In the genomic region with DNA sequence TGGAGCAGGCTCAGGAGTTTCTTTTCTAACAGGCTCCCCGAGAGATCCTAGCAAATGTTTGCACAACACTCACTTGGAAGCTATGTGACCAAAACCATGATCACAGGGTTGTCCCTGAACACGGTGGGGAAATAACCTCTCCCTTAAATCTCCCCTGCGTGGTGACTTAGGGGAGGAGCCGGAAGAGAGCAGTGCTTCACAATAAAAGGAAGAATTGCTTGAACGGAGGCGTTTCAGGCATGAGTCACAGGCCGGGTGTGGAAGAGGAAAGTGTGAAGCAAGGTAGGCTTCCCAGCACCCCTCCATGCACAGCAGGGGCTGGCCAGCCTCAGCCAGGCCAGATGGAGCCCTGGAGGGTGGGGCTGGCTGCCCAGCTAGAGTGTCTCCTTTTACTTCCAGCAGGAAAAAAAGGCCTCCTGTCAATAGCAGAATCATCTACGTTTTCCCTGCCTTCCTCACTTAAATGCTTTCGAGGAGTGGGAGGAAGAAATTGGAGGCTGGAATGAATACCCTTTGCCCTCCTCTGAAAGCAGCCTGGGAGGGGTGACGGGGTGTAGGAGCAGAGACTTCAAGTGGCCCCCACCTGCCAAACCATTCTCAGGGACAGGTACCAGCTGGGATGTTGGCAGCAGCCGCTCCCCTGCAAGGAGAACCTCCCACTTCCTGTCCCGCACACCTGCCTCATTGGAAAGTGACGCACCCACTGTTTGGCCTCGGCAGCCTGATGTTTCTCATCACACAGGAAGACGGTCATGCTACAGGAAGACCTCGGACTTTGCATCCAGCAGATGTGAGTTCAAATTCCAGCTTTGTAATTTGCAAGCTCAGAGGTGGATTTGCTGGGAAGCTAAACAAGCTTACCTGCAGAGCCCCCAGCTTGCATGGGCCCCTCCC, we compare ENCODE assay signal across 8 cellular contexts. TPM values are rescaled to one million over a fixed set of nuclear protein-coding genes. Genes with fewer than 3 reads are reported as not detected.
DNase-seq lines count a peak whose midpoint lies in the region; ATAC-seq and TF ChIP-seq lines count a peak whose summit lies in the region.

No MANE protein-coding gene starts in this region.

- TF ChIP-seq CTCF in astrocyte of the cerebellum (IDR thresholded peaks at IDR 0.05; ENCODE audit: low read depth, low read length, missing control alignments), result no peak

- ATAC-seq in HG02571 (IDR thresholded peaks at IDR 0.05; ENCODE audit: unreplicated experiment), result peak; percentile 79

- H3K27me3 Mint-ChIP-seq in T-helper 1 cell treated with Interleukin-12 subunit alpha and Interleukin-12 subunit beta and Interleukin-4 antibody, amounts not matched to agents 30 μg/mL and 1 μg/mL, for 36 hours (ENCODE audit: low read depth), result no peaks in the 10 kb centered on the region

- peak overlapping the region; percentile 88 for H3K27ac Mint-ChIP-seq in T-helper 1 cell treated with Interleukin-12 subunit alpha and Interleukin-12 subunit beta and Interleukin-4 antibody, amounts not matched to agents 30 μg/mL and 1 μg/mL, for 36 hours

- DNase-seq in G401 (ENCODE audit: low spot score), result peak; percentile 86
- peak; percentile 77 for DNase-seq in NCI-H1105 (lab: John Stamatoyannopoulos, UW)
- DNase-seq in astrocyte of the cerebellum (ENCODE audit: low read depth), result peak; percentile 37
- peak; percentile 51 for DNase-seq in inferior parietal cortex (ENCODE audit: extremely low spot score)
- peak; percentile 64 to 80 for DNase-seq in stimulated activated CD4-positive, alpha-beta T cell treated with anti-CD3 and anti-CD28 coated beads, Interleukin-1b, Interleukin-23, amount 100 ng/mL, for 4 hours (ENCODE audit: low read depth in 2 of 2)
- DNase-seq in retina, result no peak

- H3K4me3 Mint-ChIP-seq in T-helper 1 cell treated with Interleukin-12 subunit alpha and Interleukin-12 subunit beta and Interleukin-4 antibody, amounts not matched to agents 30 μg/mL and 1 μg/mL, for 36 hours, result peak overlapping the region; percentile 78

- in situ Hi-C loops in G401 (cut with HindIII; ENCODE audit: low sequenced_read_pairs), result no loop called here
- in situ Hi-C loops in astrocyte of the cerebellum (cut with HindIII; ENCODE audit: low sequenced_read_pairs), result no loop called here

- H3K4me3 ChIP-seq in astrocyte of the cerebellum (ENCODE audit: low read depth, low read length), result no peak overlapping the region

- H3K36me3 Mint-ChIP-seq in T-helper 1 cell treated with Interleukin-12 subunit alpha and Interleukin-12 subunit beta and Interleukin-4 antibody, amounts not matched to agents 30 μg/mL and 1 μg/mL, for 36 hours (ENCODE audit: low read depth), result peaks cover 7% of the 10 kb centered on the region

- peaks cover 47% of the 10 kb centered on the region for H3K4me1 Mint-ChIP-seq in T-helper 1 cell treated with Interleukin-12 subunit alpha and Interleukin-12 subunit beta and Interleukin-4 antibody, amounts not matched to agents 30 μg/mL and 1 μg/mL, for 36 hours (ENCODE audit: low read depth)

- peaks cover 9% of the 10 kb centered on the region for H3K9me3 Mint-ChIP-seq in T-helper 1 cell treated with Interleukin-12 subunit alpha and Interleukin-12 subunit beta and Interleukin-4 antibody, amounts not matched to agents 30 μg/mL and 1 μg/mL, for 36 hours

RNA-seq across cellular contexts. Expression of gene PPP2R5C, which starts 30.1 kb away (rescaled TPM):
- 93.7 and 118 TPM in 2 replicates for total RNA-seq in G401 (2014; rRNA removed; shearing (Covaris generic))
